22 cellular contexts compared by ENCODE assay signal in genomic region chr18:24333116-24333515, GRCh38.
DNase-seq lines count a peak whose midpoint lies in the region; ATAC-seq, FAIRE-seq and TF ChIP-seq lines count a peak whose summit lies in the region.
"Had no signal": no experiment of that assay in that cellular context is flagged by ENCODE, and none has a peak within 500 bp of the region (broad histone marks: within the 10 kb centered on the region; RNA-seq: fewer than 3 reads in every experiment).

No MANE protein-coding gene starts in this region.

- DNase-seq in right cardiac atrium (no peak), Right ventricle myocardium inferior (ENCODE audit: missing footprints) (no peak), endothelial cell of umbilical vein (ENCODE audit: low read depth, low spot score) (no peak), left colon (no peak), MCF 10A (ENCODE audit: unreplicated experiment) (no peak), DMS79 treated with DMSO at 0.1 percent for 48 hours (lab: John Stamatoyannopoulos, UW) (no peak)
- DNase-seq: 8988T; Calu3; CD8-positive, alpha-beta T cell; DMS53; GOT3; H7; HFFc6; IMR-90 had no signal

- 66% methylated on average over 2 of the region's 2 CpGs for WGBS in right cardiac atrium

- H3K4me3 ChIP-seq in right cardiac atrium (ENCODE audit: low read length) = no peak overlapping the region
- H3K4me3 ChIP-seq in endothelial cell of umbilical vein (replicated peaks in 1 of 3; ENCODE audit: insufficient read depth in 1 of 3, low read depth in 1 of 3, low read length in 3 of 3) = no peak overlapping the region
- H3K4me3 ChIP-seq: BLaER1 treated with 17β-estradiol and CSF1 and Interleukin-3, amounts not matched to agents 10 nM and 100 nM had no signal

- intact Hi-C loops in right cardiac atrium (cut with DNase I) (loop anchor here in 1 of 4 donors (10.0 kb wide), 1 partner anchor 148 kb away; no protein-coding TSS in a partner anchor), Right ventricle myocardium inferior (cut with DNase I) (no loop called here), endothelial cell of umbilical vein (cut with micrococcal nuclease) (no loop called here), left colon (cut with DNase I, micrococcal nuclease) (no loop called here), MCF 10A (cut with micrococcal nuclease) (no loop called here)

- H3K9me1 ChIP-seq in endothelial cell of umbilical vein (replicated peaks; ENCODE audit: control insufficient read depth, extremely low read depth, insufficient read depth, low read length) = no peaks in the 10 kb centered on the region

- no peak overlapping the region for H3K4me3 Mint-ChIP-seq in MCF 10A (ENCODE audit: unreplicated experiment)
- H3K4me3 Mint-ChIP-seq: B cell; CD8-positive, alpha-beta T cell; HFFc6 had no signal

- CTCF ChIA-PET in endothelial cell of umbilical vein (lab: Charles Lee) = interaction anchor here (0.7 to 1.7 kb wide), 3 partner anchors 12 to 156 kb away, joined by 3 to 4 read pairs (median 3); no protein-coding TSS in a partner anchor
- CTCF ChIA-PET in MCF 10A (lab: Yijun Ruan, JAX) = interaction anchor here (0.6 to 1.3 kb wide), 2 partner anchors 27 to 156 kb away, joined by 3 to 5 read pairs; no protein-coding TSS in a partner anchor

- FAIRE-seq in endothelial cell of umbilical vein (lab: Jason Lieb, UNC) = peak; percentile 26
- FAIRE-seq: G401.6, GM12891, GM18507 had no signal

- H3K9ac ChIP-seq in endothelial cell of umbilical vein (replicated peaks; ENCODE audit: extremely low read depth, insufficient read depth, low read length) = no peak overlapping the region
- H3K9ac ChIP-seq: BLaER1 treated with 17β-estradiol and CSF1 and Interleukin-3, amounts not matched to agents 10 nM and 100 nM had no signal

- H3K36me3 Mint-ChIP-seq in MCF 10A (ENCODE audit: insufficient read depth, unreplicated experiment) = peaks cover 11% of the 10 kb centered on the region
- H3K36me3 Mint-ChIP-seq: CD8-positive, alpha-beta T cell had no signal

- ATAC-seq in right cardiac atrium (peak; percentile 69 to 83), Right ventricle myocardium inferior (no peak), left colon (peak; percentile 25), GM18517 (IDR thresholded peaks at IDR 0.05; ENCODE audit: unreplicated experiment) (no peak)
- ATAC-seq: CD8-positive, alpha-beta T cell; HCT116 had no signal

- H3K27me3 ChIP-seq in right cardiac atrium (ENCODE audit: control insufficient read depth, insufficient read depth) = no peaks in the 10 kb centered on the region
- no peaks in the 10 kb centered on the region for H3K27me3 ChIP-seq in endothelial cell of umbilical vein (ENCODE audit: control insufficient read depth in 2 of 2, insufficient read depth in 2 of 2, low read length in 2 of 2)
- H3K27me3 ChIP-seq: BLaER1 treated with 17β-estradiol and CSF1 and Interleukin-3, amounts not matched to agents 10 nM and 100 nM had no signal

- no peaks in the 10 kb centered on the region for H3K4me1 Mint-ChIP-seq in MCF 10A (ENCODE audit: insufficient read depth, unreplicated experiment)
- H3K4me1 Mint-ChIP-seq: B cell had no signal

- no peaks in the 10 kb centered on the region for H4K20me1 ChIP-seq in endothelial cell of umbilical vein (replicated peaks; ENCODE audit: control insufficient read depth, extremely low read depth, insufficient read depth, low read length)
- H4K20me1 ChIP-seq: BLaER1 treated with 17β-estradiol and CSF1 and Interleukin-3, amounts not matched to agents 10 nM and 100 nM had no signal

- POLR2A ChIA-PET in endothelial cell of umbilical vein (lab: Charles Lee) = no interaction called here
- POLR2A ChIA-PET in MCF 10A (lab: Yijun Ruan, JAX) = interaction anchor here (0.6 kb wide), 2 partner anchors 30 to 201 kb away, joined by 4 to 5 read pairs; no protein-coding TSS in a partner anchor

- dilution Hi-C loops in endothelial cell of umbilical vein (cut with MboI; ENCODE audit: extremely low pct_ligation_motif_present, low sequenced_read_pairs) = no loop called here

- H3K9me3 ChIP-seq in right cardiac atrium (ENCODE audit: control insufficient read depth, low read length) = no peaks in the 10 kb centered on the region
- H3K9me3 ChIP-seq in endothelial cell of umbilical vein (replicated peaks; ENCODE audit: control insufficient read depth, insufficient read depth, low read length) = no peaks in the 10 kb centered on the region

- no peak for TF ChIP-seq POLR2A in endothelial cell of umbilical vein (IDR thresholded peaks at IDR 0.05; ENCODE audit: low read depth, low read length)

- H3K4me1 ChIP-seq in right cardiac atrium (ENCODE audit: control insufficient read depth, insufficient read depth, low read length) = no peaks in the 10 kb centered on the region
- no peaks in the 10 kb centered on the region for H3K4me1 ChIP-seq in endothelial cell of umbilical vein (ENCODE audit: control insufficient read depth, extremely low read depth, insufficient read depth, low read length)
- H3K4me1 ChIP-seq: BLaER1 treated with 17β-estradiol and CSF1 and Interleukin-3, amounts not matched to agents 10 nM and 100 nM had no signal

- no peaks in the 10 kb centered on the region for H3K79me2 ChIP-seq in endothelial cell of umbilical vein (ENCODE audit: control insufficient read depth, insufficient read depth, low read length)

- BruUV-seq in endothelial cell of umbilical vein (replicated peaks; lab: Mats Ljungman, UMichigan) (no TSS peak), MCF 10A (replicated peaks; lab: Mats Ljungman, UMichigan) (no TSS peak)

- H2AFZ ChIP-seq in endothelial cell of umbilical vein (ENCODE audit: low read depth, low read length) = no peak overlapping the region

- no peaks in the 10 kb centered on the region for H3K36me3 ChIP-seq in endothelial cell of umbilical vein (ENCODE audit: control insufficient read depth in 2 of 2, extremely low read depth in 1 of 2, insufficient read depth in 2 of 2, low read length in 2 of 2)

- H3K9me3 Mint-ChIP-seq in MCF 10A (ENCODE audit: unreplicated experiment) = no peaks in the 10 kb centered on the region
- H3K9me3 Mint-ChIP-seq: HFFc6 had no signal

- no peaks in the 10 kb centered on the region for H3K27me3 Mint-ChIP-seq in MCF 10A (ENCODE audit: insufficient read depth, unreplicated experiment)

- H3K27ac ChIP-seq in right cardiac atrium (ENCODE audit: low read length) (no peak overlapping the region), endothelial cell of umbilical vein (ENCODE audit: insufficient read depth, low read depth, low read length) (no peak overlapping the region)
- H3K27ac ChIP-seq: BLaER1 treated with 17β-estradiol and CSF1 and Interleukin-3, amounts not matched to agents 10 nM and 100 nM; HL-60 had no signal

- TF ChIP-seq CTCF in endothelial cell of umbilical vein (IDR thresholded peaks at IDR 0.05; ENCODE audit: extremely low read depth in 1 of 2, insufficient read depth in 1 of 2, low read depth in 1 of 2, low read length in 2 of 2) = no peak
- no peak for TF ChIP-seq CTCF in MCF 10A (IDR thresholded peaks at IDR 0.05; ENCODE audit: unreplicated experiment)

- H3K27ac Mint-ChIP-seq in MCF 10A (ENCODE audit: low read depth, unreplicated experiment) = no peak overlapping the region
- H3K27ac Mint-ChIP-seq: B cell; CD8-positive, alpha-beta T cell; HFFc6 had no signal

- no peak overlapping the region for H3K4me2 ChIP-seq in endothelial cell of umbilical vein (ENCODE audit: insufficient read depth, low read length)
- H3K4me2 ChIP-seq: BLaER1 treated with 17β-estradiol and CSF1 and Interleukin-3, amounts not matched to agents 10 nM and 100 nM had no signal

TF ChIP-seq in endothelial cell of umbilical vein, 7 proteins besides CTCF, POLR2A, EP300 and RAD21:
- TF ChIP-seq EZH2 (IDR thresholded peaks at IDR 0.05; ENCODE audit: borderline replicate concordance, low read depth, low read length, severe bottlenecking) (no peak), POLR2AphosphoS5 (IDR thresholded peaks at IDR 0.05; ENCODE audit: insufficient read depth, low read depth, low read length) (no peak), GATA2 (IDR thresholded peaks at IDR 0.05; ENCODE audit: insufficient read depth, insufficient read length, low read depth, low read length) (no peak), MAX (IDR thresholded peaks at IDR 0.05; ENCODE audit: insufficient read depth, insufficient read length) (no peak), JUN (IDR thresholded peaks at IDR 0.05; ENCODE audit: borderline replicate concordance, insufficient read depth, insufficient read length, low read depth) (no peak), MYC (IDR thresholded peaks at IDR 0.05; ENCODE audit: low read depth, low read length) (no peak), FOS (IDR thresholded peaks at IDR 0.05; ENCODE audit: borderline replicate concordance, insufficient read depth, low read length) (no peak)

Comparison
In these comparisons a context has a peak if more than half of its experiments do, and no peak if none do; other contexts are left out.
1. ATAC-seq: peak in right cardiac atrium (2 of 2) and left colon (single experiment); none in Right ventricle myocardium inferior (single experiment) and GM18517 (single experiment).